In the genomic region with DNA sequence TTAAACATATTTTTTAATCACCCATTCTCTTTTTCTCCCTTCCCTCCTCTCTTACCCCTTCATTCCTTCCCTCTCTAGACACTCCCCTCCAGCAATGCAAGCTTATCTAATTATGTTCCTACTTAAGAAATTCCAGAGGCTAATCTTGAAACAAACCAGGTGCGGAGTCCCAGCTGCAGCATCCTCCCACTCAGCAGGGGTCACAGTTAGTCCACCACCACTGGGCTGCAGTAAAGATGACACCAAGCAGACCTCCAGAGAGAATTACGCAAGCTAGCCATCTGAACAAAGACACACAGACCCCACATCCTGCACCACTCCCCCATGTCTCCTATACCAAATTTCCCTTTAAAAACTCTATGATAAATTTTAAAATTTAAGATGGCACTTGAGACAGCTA, we compare ENCODE assay signal across 22 cellular contexts. TPM values are rescaled to one million over a fixed set of nuclear protein-coding genes. Genes with fewer than 3 reads are reported as not detected.
A peak's percentile ranks its signal among the peaks of the same experiment; 100 is the strongest.
DNase-seq lines count a peak whose midpoint lies in the region; ATAC-seq, FAIRE-seq and TF ChIP-seq lines count a peak whose summit lies in the region.
"Had no signal": no experiment of that assay in that cellular context is flagged by ENCODE, and none has a peak within 500 bp of the region (broad histone marks: within the 10 kb centered on the region; RNA-seq: fewer than 3 reads in every experiment).

No MANE protein-coding gene starts in this region.

- H2AFZ ChIP-seq in astrocyte (ENCODE audit: low read depth, low read length) = no peak overlapping the region

- no peaks in the 10 kb centered on the region for H3K79me2 ChIP-seq in astrocyte (ENCODE audit: insufficient read depth, low read length)

- DNase-seq in CD4-positive, CD25-positive, alpha-beta regulatory T cell = no peak
- DNase-seq in astrocyte (ENCODE audit: low read depth) (peak; percentile 24), left kidney (ENCODE audit: low read depth, low spot score) (peak; percentile 85), hypothalamus (lab: John Stamatoyannopoulos, UW) (no peak), body of pancreas (no peak), HuH-7.5 (ENCODE audit: low spot score) (no peak)
- DNase-seq: activated CD4-positive, alpha-beta T cell treated with anti-CD3 and anti-CD28 coated beads for 36 hours; activated T-cell treated with anti-CD3 and anti-CD28 coated beads, Interleukin-2, amount 50 U/mL, for 24 hours; adrenal gland; BE2C; cortex of kidney; DMS53; NCI-H1417; NK-92 treated with Interleukin-12 subunit alpha and Interleukin-12 subunit beta, amount 100 ng/mL, for 24 hours; Peyer's patch; SIG-M5 had no signal

- H3K4me3 Mint-ChIP-seq in CD4-positive, CD25-positive, alpha-beta regulatory T cell = no peak overlapping the region
- no peak overlapping the region for H3K4me3 Mint-ChIP-seq in astrocyte (ENCODE audit: unreplicated experiment)
- H3K4me3 Mint-ChIP-seq: activated CD4-positive, alpha-beta T cell treated with anti-CD3 and anti-CD28 coated beads for 36 hours; activated T-cell treated with anti-CD3 and anti-CD28 coated beads, Interleukin-2, amount 50 U/mL, for 24 hours; stimulated activated memory B cell treated with anti-CD40 and anti-IgM and Interleukin-4, amounts not matched to agents 10 μg/mL and 1 μg/mL and 100 μg/mL, for 72 hours; T-helper 1 cell treated with Interleukin-12 subunit alpha and Interleukin-12 subunit beta and Interleukin-4 antibody, amounts not matched to agents 30 μg/mL and 1 μg/mL, for 36 hours had no signal

- H4K20me1 ChIP-seq in astrocyte (ENCODE audit: insufficient read depth, low read length) = no peaks in the 10 kb centered on the region

- no peak overlapping the region for H3K4me3 ChIP-seq in CD4-positive, CD25-positive, alpha-beta regulatory T cell (ENCODE audit: low read depth, low read length)
- H3K4me3 ChIP-seq in HUES6 (ENCODE audit: low read depth, low read length) (peak overlapping the region; percentile 4; the same call in 1 of the 2 replicates), astrocyte (ENCODE audit: insufficient read depth, low read depth, low read length) (no peak overlapping the region), body of pancreas (no peak overlapping the region)
- H3K4me3 ChIP-seq: adrenal gland, Peyer's patch, suprapubic skin had no signal

- H3K9ac ChIP-seq in HUES6 (ENCODE audit: low read length) (peak overlapping the region; percentile 28), astrocyte (ENCODE audit: low read length) (no peak overlapping the region)

- H3K27ac ChIP-seq in CD4-positive, CD25-positive, alpha-beta regulatory T cell (ENCODE audit: insufficient read depth, low read length, poor library complexity, severe bottlenecking) = no peak overlapping the region
- H3K27ac ChIP-seq in HUES6 (ENCODE audit: low read depth, low read length) (peak overlapping the region; percentile 87; the same call in 1 of the 2 replicates), astrocyte (ENCODE audit: low read depth, low read length) (no peak overlapping the region), body of pancreas (no peak overlapping the region)
- H3K27ac ChIP-seq: adrenal gland, Peyer's patch, suprapubic skin had no signal

- peak overlapping the region in 2 of 3 donors; percentile 7 to 16 for H3K27ac Mint-ChIP-seq in CD4-positive, CD25-positive, alpha-beta regulatory T cell
- no peak overlapping the region for H3K27ac Mint-ChIP-seq in astrocyte (ENCODE audit: unreplicated experiment)
- H3K27ac Mint-ChIP-seq: activated CD4-positive, alpha-beta T cell treated with anti-CD3 and anti-CD28 coated beads for 36 hours; activated T-cell treated with anti-CD3 and anti-CD28 coated beads, Interleukin-2, amount 50 U/mL, for 24 hours; stimulated activated memory B cell treated with anti-CD40 and anti-IgM and Interleukin-4, amounts not matched to agents 10 μg/mL and 1 μg/mL and 100 μg/mL, for 72 hours; T-helper 1 cell treated with Interleukin-12 subunit alpha and Interleukin-12 subunit beta and Interleukin-4 antibody, amounts not matched to agents 30 μg/mL and 1 μg/mL, for 36 hours had no signal

- H3K27me3 ChIP-seq in CD4-positive, CD25-positive, alpha-beta regulatory T cell (ENCODE audit: control insufficient read depth, insufficient read depth, low read length) = no peaks in the 10 kb centered on the region
- H3K27me3 ChIP-seq in HUES6 (ENCODE audit: control insufficient read depth, insufficient read depth, low read length) (no peaks in the 10 kb centered on the region), astrocyte (ENCODE audit: insufficient read depth, low read length) (no peaks in the 10 kb centered on the region), body of pancreas (no peaks in the 10 kb centered on the region)
- H3K27me3 ChIP-seq: adrenal gland, BE2C, Peyer's patch, suprapubic skin had no signal

- no peak for TF ChIP-seq POLR2A in body of pancreas (IDR thresholded peaks at IDR 0.05)

- H3K9me3 Mint-ChIP-seq in CD4-positive, CD25-positive, alpha-beta regulatory T cell = peaks cover 0 to 1% (median 0%) of the 10 kb centered on the region in 7 donors
- H3K9me3 Mint-ChIP-seq in astrocyte (ENCODE audit: unreplicated experiment) = peaks cover 1% of the 10 kb centered on the region
- H3K9me3 Mint-ChIP-seq: activated T-cell treated with anti-CD3 and anti-CD28 coated beads, Interleukin-2, amount 50 U/mL, for 24 hours; stimulated activated memory B cell treated with anti-CD40 and anti-IgM and Interleukin-4, amounts not matched to agents 10 μg/mL and 1 μg/mL and 100 μg/mL, for 72 hours; T-helper 1 cell treated with Interleukin-12 subunit alpha and Interleukin-12 subunit beta and Interleukin-4 antibody, amounts not matched to agents 30 μg/mL and 1 μg/mL, for 36 hours had no signal

- no peak for TF ChIP-seq CTCF in astrocyte (IDR thresholded peaks at IDR 0.05; ENCODE audit: insufficient read depth, low read depth, low read length)
- TF ChIP-seq CTCF in body of pancreas (IDR thresholded peaks at IDR 0.05) = no peak

- peaks cover 5% of the 10 kb centered on the region for H3K27me3 Mint-ChIP-seq in CD4-positive, CD25-positive, alpha-beta regulatory T cell
- H3K27me3 Mint-ChIP-seq in astrocyte (ENCODE audit: low read depth, unreplicated experiment) = no peaks in the 10 kb centered on the region
- H3K27me3 Mint-ChIP-seq: activated CD4-positive, alpha-beta T cell treated with anti-CD3 and anti-CD28 coated beads for 36 hours; activated T-cell treated with anti-CD3 and anti-CD28 coated beads, Interleukin-2, amount 50 U/mL, for 24 hours; stimulated activated memory B cell treated with anti-CD40 and anti-IgM and Interleukin-4, amounts not matched to agents 10 μg/mL and 1 μg/mL and 100 μg/mL, for 72 hours had no signal

- FAIRE-seq in astrocyte (lab: Jason Lieb, UNC) = no peak
- FAIRE-seq: bronchial epithelial cell had no signal

- no peaks in the 10 kb centered on the region for H3K4me1 ChIP-seq in CD4-positive, CD25-positive, alpha-beta regulatory T cell (ENCODE audit: control insufficient read depth, insufficient read depth, low read length, poor library complexity, severe bottlenecking)
- H3K4me1 ChIP-seq in HUES6 (ENCODE audit: control insufficient read depth, insufficient read depth, low read length) (peaks cover 32% of the 10 kb centered on the region), astrocyte (ENCODE audit: insufficient read depth, low read length) (no peaks in the 10 kb centered on the region), body of pancreas (peaks cover 3% of the 10 kb centered on the region)
- H3K4me1 ChIP-seq: BE2C, Peyer's patch had no signal

- H3K36me3 Mint-ChIP-seq in CD4-positive, CD25-positive, alpha-beta regulatory T cell = no peaks in the 10 kb centered on the region
- H3K36me3 Mint-ChIP-seq in astrocyte (ENCODE audit: low read depth, unreplicated experiment) = no peaks in the 10 kb centered on the region
- H3K36me3 Mint-ChIP-seq: stimulated activated memory B cell treated with anti-CD40 and anti-IgM and Interleukin-4, amounts not matched to agents 10 μg/mL and 1 μg/mL and 100 μg/mL, for 72 hours had no signal

- peaks cover 3 to 7% (median 4%) of the 10 kb centered on the region in 4 donors for H3K4me1 Mint-ChIP-seq in CD4-positive, CD25-positive, alpha-beta regulatory T cell
- H3K4me1 Mint-ChIP-seq in astrocyte (ENCODE audit: low read depth, unreplicated experiment) = peaks cover 8% of the 10 kb centered on the region

- H3K4me2 ChIP-seq in astrocyte (ENCODE audit: low read length) = no peak overlapping the region

- no peak for ATAC-seq in CD4-positive, CD25-positive, alpha-beta regulatory T cell (ENCODE audit: low read depth in 2 of 2)
- no peak for ATAC-seq in body of pancreas
- ATAC-seq in GM21717 (IDR thresholded peaks at IDR 0.05; ENCODE audit: unreplicated experiment) = no peak
- ATAC-seq: activated CD4-positive, alpha-beta T cell treated with anti-CD3 and anti-CD28 coated beads for 36 hours; stimulated activated memory B cell treated with anti-CD40 and anti-IgM and Interleukin-4, amounts not matched to agents 10 μg/mL and 1 μg/mL and 100 μg/mL, for 72 hours had no signal

- H3K9me3 ChIP-seq in CD4-positive, CD25-positive, alpha-beta regulatory T cell (ENCODE audit: control insufficient read depth in 2 of 2, low read length in 2 of 2) = no peaks in the 10 kb centered on the region
- H3K9me3 ChIP-seq in HUES6 (ENCODE audit: control insufficient read depth, insufficient read depth, low read depth, low read length) (no peaks in the 10 kb centered on the region), astrocyte (ENCODE audit: insufficient read depth, low read depth, low read length) (no peaks in the 10 kb centered on the region), body of pancreas (no peaks in the 10 kb centered on the region)
- H3K9me3 ChIP-seq: adrenal gland, BE2C, Peyer's patch, suprapubic skin had no signal

- H3K36me3 ChIP-seq in CD4-positive, CD25-positive, alpha-beta regulatory T cell (ENCODE audit: control insufficient read depth, insufficient read depth, low read length) = no peaks in the 10 kb centered on the region
- H3K36me3 ChIP-seq in HUES6 (ENCODE audit: control insufficient read depth, insufficient read depth, low read length) (no peaks in the 10 kb centered on the region), astrocyte (ENCODE audit: insufficient read depth, low read length) (no peaks in the 10 kb centered on the region), body of pancreas (replicated peaks in 1 of 2; ENCODE audit: insufficient read depth in 1 of 2, low read depth in 2 of 2) (no peaks in the 10 kb centered on the region)
- H3K36me3 ChIP-seq: adrenal gland, BE2C, Peyer's patch, suprapubic skin had no signal

- 81 to 85% methylated on average over 2 of the region's 2 CpGs for WGBS in body of pancreas, 2 donors

- intact Hi-C loops in body of pancreas (cut with DNase I) = loop anchor here (10.0 kb wide), 2 partner anchors 415 to 565 kb away; no protein-coding TSS in a partner anchor

RNA-seq across cellular contexts. Expression of a gene that starts 13.9 kb away (rescaled TPM):
- 42.7 TPM for total RNA-seq in CD4-positive, CD25-positive, alpha-beta regulatory T cell
- polyA plus RNA-seq in CD4-positive, CD25-positive, alpha-beta regulatory T cell = 10 to 100 TPM; 11.3 to 18.5 (median 16.5) TPM
- 41.5 and 41.9 TPM in 2 replicates for total RNA-seq in astrocyte
- total RNA-seq in body of pancreas = 10 to 100 TPM; 10.2 to 16.3 TPM

Comparison
In these comparisons a context has a peak if more than half of its experiments do, and no peak if none do; other contexts are left out.
1. DNase-seq: peak in astrocyte (single experiment) and left kidney (single experiment); none in CD4-positive, CD25-positive, alpha-beta regulatory T cell (0 of 3), hypothalamus (0 of 51), body of pancreas (0 of 4) and HuH-7.5 (single experiment).